23 cellular contexts compared by ENCODE assay signal in the genomic region with DNA sequence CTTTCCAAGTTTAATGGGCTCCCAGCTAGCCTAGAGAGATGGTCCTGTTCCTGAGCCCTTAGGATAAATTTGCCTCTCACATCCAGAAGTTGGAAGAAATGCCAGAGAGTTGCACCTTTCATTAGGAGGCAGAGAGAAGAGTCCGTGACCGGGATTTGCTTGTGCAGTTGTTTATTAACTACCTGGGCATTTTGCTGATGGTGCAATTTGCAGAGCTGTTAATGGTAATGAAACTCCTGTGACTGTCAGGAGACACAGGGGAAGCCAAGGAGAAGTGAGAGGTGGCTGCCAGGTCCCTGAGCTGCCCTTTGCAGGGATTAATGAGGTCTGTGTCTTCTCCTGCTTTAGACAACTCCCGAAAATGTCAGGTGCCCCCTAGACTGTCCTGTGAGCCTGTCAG.
"Had no signal": no experiment of that assay in that cellular context is flagged by ENCODE, and none has a peak within 500 bp of the region (broad histone marks: within the 10 kb centered on the region; RNA-seq: fewer than 3 reads in every experiment).

No MANE protein-coding gene starts in this region.

- ATAC-seq: activated CD8-positive, alpha-beta T cell treated with anti-CD3 and anti-CD28 coated beads, Interleukin-2, amount 10 ng/mL, durations not matched to agents 7 days and 5 days; activated naive CD4-positive, alpha-beta T cell treated with anti-CD3 and anti-CD28 coated beads, Interleukin-2, amount 50 U/mL, for 72 hours; activated T-helper 17 cell treated with anti-CD3 and anti-CD28 coated beads, Interleukin-2, amount 50 U/mL, for 72 hours; effector memory CD8-positive, alpha-beta T cell; gastrocnemius medialis; heart left ventricle; left ventricle myocardium superior; natural killer cell; right cardiac atrium; stimulated activated effector memory CD8-positive, alpha-beta T cell treated with anti-CD3 and anti-CD28 coated beads, Interleukin-12 subunit alpha, Interleukin-12 subunit beta, amount 100 ng/mL, for 72 hours; stimulated activated naive CD8-positive, alpha-beta T cell treated with anti-CD3 and anti-CD28 coated beads, Interleukin-15, amount 100 ng/mL, for 72 hours had no signal

- H3K36me3 ChIP-seq: ascending aorta, esophagus squamous epithelium, gastrocnemius medialis, heart left ventricle, ovary, prostate gland, tibial artery had no signal

- FAIRE-seq: colon had no signal

- H3K4me1 ChIP-seq: ascending aorta, esophagus squamous epithelium, gastrocnemius medialis, heart left ventricle, prostate gland, tibial artery had no signal

- H3K27me3 ChIP-seq: ascending aorta, ovary had no signal

- H3K4me3 ChIP-seq: ascending aorta, esophagus squamous epithelium, gastrocnemius medialis, heart left ventricle, ovary, prostate gland, tibial artery had no signal

- DNase-seq: activated CD4-positive, alpha-beta T cell treated with anti-CD3 and anti-CD28 coated beads for 1 hour; activated CD4-positive, alpha-beta T cell treated with anti-CD3 and anti-CD28 coated beads, Interleukin-2, amount 50 U/mL, for 1 hour; activated CD8-positive, alpha-beta T cell treated with anti-CD3 and anti-CD28 coated beads, Interleukin-2, amount 10 ng/mL, durations not matched to agents 7 days and 5 days; activated T-cell treated with anti-CD3 and anti-CD28 coated beads, Interleukin-2, amount 50 U/mL, for 24 hours; effector memory CD8-positive, alpha-beta T cell; esophagus squamous epithelium; gastrocnemius medialis; heart left ventricle; left ventricle myocardium superior; mammary epithelial cell; midbrain; natural killer cell; ovary; right cardiac atrium; stimulated activated CD4-positive, alpha-beta T cell treated with anti-CD3 and anti-CD28 coated beads, Interleukin-1b, Interleukin-23, amount 100 ng/mL, for 48 hours; stimulated activated naive CD8-positive, alpha-beta T cell treated with anti-CD3 and anti-CD28 coated beads, Interleukin-15, amount 100 ng/mL, for 72 hours; tibial artery had no signal

- H3K27ac ChIP-seq: ascending aorta, esophagus squamous epithelium, gastrocnemius medialis, heart left ventricle, ovary, prostate gland, tibial artery had no signal

- H3K9me3 ChIP-seq: ascending aorta, esophagus squamous epithelium, gastrocnemius medialis, heart left ventricle, ovary, prostate gland, tibial artery had no signal
